8 cellular contexts compared by ENCODE assay signal in genomic region chr1:161611868-161612321, GRCh38. TPM values are rescaled to one million over a fixed set of nuclear protein-coding genes. Genes with fewer than 3 reads are reported as not detected.
DNase-seq lines count a peak whose midpoint lies in the region; ATAC-seq and TF ChIP-seq lines count a peak whose summit lies in the region.
"Not testable (repeated sequence)": the region's sequence is repeated elsewhere in the genome, so short reads cannot be mapped to it uniquely, and the experiment has no call there.

No MANE protein-coding gene starts in this region.

- H3K27me3 ChIP-seq in AG04450 (ENCODE audit: control insufficient read depth, insufficient read depth, low read length); esophagus squamous epithelium; liver (ENCODE audit: control insufficient read depth in 4 of 4, insufficient read depth in 4 of 4, low read length in 3 of 4): not testable (repeated sequence)

- not testable (repeated sequence) for TF ChIP-seq POLR2A in esophagus squamous epithelium (IDR thresholded peaks at IDR 0.05)

- DNase-seq in AG04450 (ENCODE audit: low read depth, low spot score); activated naive CD4-positive, alpha-beta T cell treated with anti-CD3 and anti-CD28 coated beads, Interleukin-2, amount 50 U/mL, for 72 hours (ENCODE audit: low spot score in 2 of 2); esophagus squamous epithelium (lab: John Stamatoyannopoulos, UW); skeletal muscle cell (ENCODE audit: low read depth): not testable (repeated sequence)
- peak; percentile 21 to 57 for DNase-seq in Kasumi-1 (lab: John Stamatoyannopoulos, UW)
- peak; percentile 61 for DNase-seq in RPMI8226

- H3K27ac ChIP-seq in AG04450 (ENCODE audit: low read depth, low read length) (peak overlapping the region; percentile 61), esophagus squamous epithelium (peak overlapping the region; percentile 24 to 89 (median 74)), liver (ENCODE audit: low read depth in 1 of 2, low read length in 2 of 2) (peak overlapping the region; percentile 31 to 63)

- not testable (repeated sequence) for H3K36me3 Mint-ChIP-seq in activated naive CD4-positive, alpha-beta T cell treated with anti-CD3 and anti-CD28 coated beads, Interleukin-2, amount 50 U/mL, for 72 hours

- TF ChIP-seq CTCF in AG04450 (IDR thresholded peaks at IDR 0.05; ENCODE audit: low read depth, low read length); esophagus squamous epithelium (IDR thresholded peaks at IDR 0.05); liver (IDR thresholded peaks at IDR 0.05; ENCODE audit: low read depth, low read length, missing input control): not testable (repeated sequence)

- H3K4me3 ChIP-seq in AG04450 (ENCODE audit: low read depth, low read length) (peak overlapping the region; percentile 62), esophagus squamous epithelium (peak overlapping the region; percentile 23 to 68 (median 52)), liver (ENCODE audit: low read depth in 1 of 3, low read length in 3 of 3) (peak overlapping the region; percentile 37 to 49 (median 47)), skeletal muscle cell (ENCODE audit: low read depth, low read length) (peak overlapping the region; percentile 57)

- peak; percentile 10 for ATAC-seq in GM18867 (IDR thresholded peaks at IDR 0.05; ENCODE audit: unreplicated experiment)
- peak in 1 of 2 donors; percentile 12 for ATAC-seq in activated naive CD4-positive, alpha-beta T cell treated with anti-CD3 and anti-CD28 coated beads, Interleukin-2, amount 50 U/mL, for 72 hours

- CTCF ChIA-PET in AG04450 (lab: Charles Lee): interaction anchor here (0.7 kb wide), 1 partner anchor 150 kb away, joined by 4 read pairs; no protein-coding TSS in a partner anchor

- H3K9me3 ChIP-seq in AG04450 (ENCODE audit: control insufficient read depth, insufficient read depth, low read length); esophagus squamous epithelium; liver (ENCODE audit: control insufficient read depth in 4 of 4, low read length in 3 of 4): not testable (repeated sequence)

- H3K4me1 ChIP-seq in esophagus squamous epithelium: peaks cover 0 to 10% (median 3%) of the 10 kb centered on the region in 3 donors
- not testable (repeated sequence) for H3K4me1 ChIP-seq in liver (ENCODE audit: control insufficient read depth in 4 of 4, insufficient read depth in 4 of 4, low read length in 3 of 4)

- 1 to 3% methylated on average over 10 to 19 of the region's 19 CpGs for WGBS in esophagus squamous epithelium, 2 donors
- WGBS in liver: 3% methylated on average over 18 of the region's 19 CpGs

- TF ChIP-seq RAD21 in liver (IDR thresholded peaks at IDR 0.05): not testable (repeated sequence)

- POLR2A ChIA-PET in AG04450 (lab: Yijun Ruan, JAX): not testable (repeated sequence)

- peak overlapping the region; percentile 96 to 99 for H3K27ac Mint-ChIP-seq in activated naive CD4-positive, alpha-beta T cell treated with anti-CD3 and anti-CD28 coated beads, Interleukin-2, amount 50 U/mL, for 72 hours

- not testable (repeated sequence) for H3K36me3 ChIP-seq in esophagus squamous epithelium; liver (ENCODE audit: control insufficient read depth in 4 of 4, insufficient read depth in 3 of 4, low read depth in 1 of 4, low read length in 3 of 4)

- intact Hi-C loops in esophagus squamous epithelium (cut with DNase I): not testable (repeated sequence)

- H3K9ac ChIP-seq in liver (ENCODE audit: low read depth in 1 of 2, low read length in 2 of 2): peak overlapping the region; percentile 38 to 47

- not testable (repeated sequence) for H3K9me3 Mint-ChIP-seq in activated naive CD4-positive, alpha-beta T cell treated with anti-CD3 and anti-CD28 coated beads, Interleukin-2, amount 50 U/mL, for 72 hours

RNA-seq across cellular contexts. Expression of gene FCGR3B, which starts 19.1 kb away (rescaled TPM):
- polyA plus RNA-seq in AG04450 (2011; rRNA removed) (not detected in 2 replicates), liver (1 to 10 TPM in 1 of 2 donors, under 1 TPM in 1; 0.64 to 2.2 TPM)
- not detected in 2 replicates for polyA minus RNA-seq in AG04450 (2011; rRNA and poly(A)+ RNA removed)
- not detected for total RNA-seq in activated naive CD4-positive, alpha-beta T cell treated with anti-CD3 and anti-CD28 coated beads, Interleukin-2, amount 50 U/mL, for 72 hours
- total RNA-seq in esophagus squamous epithelium (under 1 TPM in 2 of 4 donors, not detected in 2; 0.53 to 0.57 TPM), liver (1 to 10 TPM; 6.0 to 9.2 TPM)

RNA-seq across cellular contexts. Expression of gene FCGR2B, which starts 51.0 kb away (rescaled TPM):
- not detected in 2 replicates for polyA plus RNA-seq in AG04450 (2011; rRNA removed)
- polyA minus RNA-seq in AG04450 (2011; rRNA and poly(A)+ RNA removed): not detected in 2 replicates
- under 1 TPM in 1 of 2 donors, not detected in 1; 0.21 TPM for total RNA-seq in activated naive CD4-positive, alpha-beta T cell treated with anti-CD3 and anti-CD28 coated beads, Interleukin-2, amount 50 U/mL, for 72 hours
- total RNA-seq in esophagus squamous epithelium: 10 to 100 TPM in 2 of 4 donors, 1 to 10 TPM in 2; 1.1 to 25.2 (median 7.4) TPM
- 10 to 100 TPM in 1 of 2 donors, 1 to 10 TPM in 1; 7.9 to 31.6 TPM for total RNA-seq in liver
- 10 to 100 TPM; 18.5 to 39.5 TPM for polyA plus RNA-seq in liver

Comparison
In these comparisons a context has a peak if more than half of its experiments do, and no peak if none do; other contexts are left out.
1. RNA of gene FCGR3B, which starts 19.1 kb away (total RNA-seq): 6.0 to 9.2 TPM in liver; 0.53 to 0.57 TPM in esophagus squamous epithelium and not detected in activated naive CD4-positive, alpha-beta T cell treated with anti-CD3 and anti-CD28 coated beads, Interleukin-2, amount 50 U/mL, for 72 hours; every median in the first group is over 4 times any median in the second.
2. Peak in every context shown above with its lines, with median percentiles within 50 percentile points of each other: H3K27ac ChIP-seq and H3K4me3 ChIP-seq.